30 cellular contexts compared by ENCODE assay signal in the genomic region with DNA sequence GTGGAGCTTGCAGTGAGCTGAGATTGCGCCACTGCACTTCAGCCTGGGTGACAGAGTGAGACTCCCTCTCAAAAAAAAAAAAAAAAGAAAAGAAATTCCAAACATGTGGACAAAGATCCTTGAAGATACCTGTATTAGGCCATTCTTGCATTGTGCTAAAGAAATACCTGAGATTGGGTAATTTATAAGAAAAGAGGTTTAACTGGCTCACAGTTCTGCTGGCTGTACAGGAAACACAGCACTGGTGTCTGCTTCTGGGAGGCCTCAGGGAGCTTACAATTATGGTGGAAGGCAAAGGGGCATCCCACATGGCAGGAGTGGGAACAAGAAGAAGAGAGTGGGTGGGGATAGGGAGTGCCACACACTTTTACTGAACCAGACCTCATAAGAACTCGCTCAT.
"Had no signal": no experiment of that assay in that cellular context is flagged by ENCODE, and none has a peak within 500 bp of the region (broad histone marks: within the 10 kb centered on the region; RNA-seq: fewer than 3 reads in every experiment).

No MANE protein-coding gene starts in this region.

- H3K9me3 ChIP-seq: adrenal gland, ascending aorta, body of pancreas, breast epithelium had no signal

- H3K36me3 ChIP-seq: adrenal gland, ascending aorta, brain microvascular endothelial cell, breast epithelium, cardiac muscle cell had no signal

- H3K4me3 ChIP-seq: adrenal gland, ascending aorta, body of pancreas, breast epithelium, cardiac muscle cell had no signal

- DNase-seq: activated effector memory CD4-positive, alpha-beta T cell treated with anti-CD3 and anti-CD28 coated beads, Interleukin-2, amount 50 U/mL, for 16 hours; activated effector memory CD4-positive, alpha-beta T cell treated with Interleukin-2 at 50 U/mL for 16 hours; activated gamma-delta T cell; activated gamma-delta T cell treated with Interleukin-2 at 50 U/mL for 16 hours; activated naive CD4-positive, alpha-beta T cell; activated naive CD4-positive, alpha-beta T cell treated with anti-CD3 and anti-CD28 coated beads for 36 hours; activated naive CD4-positive, alpha-beta T cell treated with anti-CD3 and anti-CD28 coated beads, Interleukin-2, amount 10 ng/mL, durations not matched to agents 7 days and 5 days; activated naive CD4-positive, alpha-beta T cell treated with anti-CD3 and anti-CD28 coated beads, Interleukin-2, amount 50 U/mL, for 16 hours; activated naive CD4-positive, alpha-beta T cell treated with Interleukin-2 at 50 U/mL for 16 hours; activated naive CD8-positive, alpha-beta T cell treated with anti-CD3 and anti-CD28 coated beads for 36 hours; activated naive CD8-positive, alpha-beta T cell treated with anti-CD3 and anti-CD28 coated beads, Interleukin-2, amount 10 ng/mL, durations not matched to agents 7 days and 5 days; activated naive CD8-positive, alpha-beta T cell treated with anti-CD3 and anti-CD28 coated beads, Interleukin-2, amount 50 U/mL, for 24 hours; activated T-cell treated with anti-CD3 and anti-CD28 coated beads, Interleukin-2, amount 50 U/mL, for 1 hour; activated T-cell treated with anti-CD3 and anti-CD28 coated beads, Interleukin-2, amount 50 U/mL, for 24 hours; activated T-cell treated with anti-CD3 and anti-CD28 coated beads, Interleukin-2, amount 50 U/mL, for 4 hours; activated T-cell treated with anti-CD3 and anti-CD28 coated beads, Interleukin-2, amount 50 U/mL, for 48 hours; activated T-cell treated with anti-CD3 and anti-CD28 coated beads, Interleukin-2, amount 50 U/mL, for 72 hours; adrenal gland; amniotic stem cell; amygdala; anterior cingulate cortex; aorta; body of pancreas; brain microvascular endothelial cell; caudate nucleus; central memory CD4-positive, alpha-beta T cell; cerebellar nuclear complex had no signal

- H3K27ac ChIP-seq: adrenal gland, ascending aorta, body of pancreas, brain microvascular endothelial cell, breast epithelium, cardiac muscle cell had no signal

- H3K27me3 ChIP-seq: adrenal gland, ascending aorta, body of pancreas, brain microvascular endothelial cell, breast epithelium, cardiac muscle cell had no signal

- H3K4me1 ChIP-seq: adrenal gland, ascending aorta, body of pancreas, breast epithelium had no signal
